18 cellular contexts compared by ENCODE assay signal in genomic region chr10:61166065-61166464, GRCh38.
"Had no signal": no experiment of that assay in that cellular context is flagged by ENCODE, and none has a peak within 500 bp of the region (broad histone marks: within the 10 kb centered on the region; RNA-seq: fewer than 3 reads in every experiment).

No MANE protein-coding gene starts in this region.

- H3K36me3 Mint-ChIP-seq: activated CD4-positive, alpha-beta memory T cell treated with anti-CD3 and anti-CD28 coated beads for 36 hours; activated CD8-positive, alpha-beta memory T cell treated with anti-CD3 and anti-CD28 coated beads, Interleukin-2, amount 10 ng/mL, durations not matched to agents 7 days and 5 days had no signal

- H3K27me3 Mint-ChIP-seq: activated CD4-positive, alpha-beta memory T cell treated with anti-CD3 and anti-CD28 coated beads for 36 hours; activated CD4-positive, alpha-beta T cell treated with anti-CD3 and anti-CD28 coated beads for 36 hours; activated CD8-positive, alpha-beta memory T cell treated with anti-CD3 and anti-CD28 coated beads, Interleukin-2, amount 10 ng/mL, durations not matched to agents 7 days and 5 days; activated naive CD8-positive, alpha-beta T cell treated with anti-CD3 and anti-CD28 coated beads, Interleukin-2, amount 50 U/mL, for 24 hours had no signal

- H3K4me3 Mint-ChIP-seq: activated CD4-positive, alpha-beta memory T cell treated with anti-CD3 and anti-CD28 coated beads for 36 hours; activated CD4-positive, alpha-beta T cell treated with anti-CD3 and anti-CD28 coated beads for 36 hours; activated CD8-positive, alpha-beta memory T cell treated with anti-CD3 and anti-CD28 coated beads, Interleukin-2, amount 10 ng/mL, durations not matched to agents 7 days and 5 days; activated naive CD4-positive, alpha-beta T cell treated with anti-CD3 and anti-CD28 coated beads for 36 hours; activated naive CD8-positive, alpha-beta T cell treated with anti-CD3 and anti-CD28 coated beads, Interleukin-2, amount 50 U/mL, for 24 hours; effector memory CD8-positive, alpha-beta T cell; nephron progenitor cell had no signal

- H3K4me1 Mint-ChIP-seq: activated CD4-positive, alpha-beta T cell treated with anti-CD3 and anti-CD28 coated beads for 36 hours; activated CD8-positive, alpha-beta memory T cell treated with anti-CD3 and anti-CD28 coated beads, Interleukin-2, amount 10 ng/mL, durations not matched to agents 7 days and 5 days; activated naive CD8-positive, alpha-beta T cell treated with anti-CD3 and anti-CD28 coated beads, Interleukin-2, amount 50 U/mL, for 24 hours; nephron progenitor cell had no signal

- H3K9me3 Mint-ChIP-seq: activated naive CD8-positive, alpha-beta T cell treated with anti-CD3 and anti-CD28 coated beads, Interleukin-2, amount 50 U/mL, for 24 hours; activated T-helper 2 cell treated with anti-CD3 and anti-CD28 coated beads, Interferon-gamma antibody, Interleukin-2, Interleukin-4, amounts not matched to agents 10 μg/mL and 5 μg/mL and 100 μg/mL, durations not matched to agents 14 hours and 24 hours and 36 hours; effector memory CD8-positive, alpha-beta T cell had no signal

- ATAC-seq: activated CD4-positive, alpha-beta T cell treated with anti-CD3 and anti-CD28 coated beads for 36 hours; activated CD8-positive, alpha-beta memory T cell treated with anti-CD3 and anti-CD28 coated beads, Interleukin-2, amount 10 ng/mL, durations not matched to agents 7 days and 5 days; activated naive CD8-positive, alpha-beta T cell treated with anti-CD3 and anti-CD28 coated beads, Interleukin-2, amount 50 U/mL, for 24 hours; effector memory CD8-positive, alpha-beta T cell; gastroesophageal sphincter had no signal

- H3K27ac Mint-ChIP-seq: activated CD4-positive, alpha-beta memory T cell treated with anti-CD3 and anti-CD28 coated beads for 36 hours; activated CD4-positive, alpha-beta T cell treated with anti-CD3 and anti-CD28 coated beads for 36 hours; activated CD8-positive, alpha-beta memory T cell treated with anti-CD3 and anti-CD28 coated beads, Interleukin-2, amount 10 ng/mL, durations not matched to agents 7 days and 5 days; activated naive CD4-positive, alpha-beta T cell treated with anti-CD3 and anti-CD28 coated beads for 36 hours; activated naive CD8-positive, alpha-beta T cell treated with anti-CD3 and anti-CD28 coated beads, Interleukin-2, amount 50 U/mL, for 24 hours; activated T-helper 2 cell treated with anti-CD3 and anti-CD28 coated beads, Interferon-gamma antibody, Interleukin-2, Interleukin-4, amounts not matched to agents 10 μg/mL and 5 μg/mL and 100 μg/mL, durations not matched to agents 14 hours and 24 hours and 36 hours; effector memory CD8-positive, alpha-beta T cell; nephron progenitor cell had no signal

- DNase-seq: activated CD4-positive, alpha-beta memory T cell treated with anti-CD3 and anti-CD28 coated beads for 36 hours; activated CD4-positive, alpha-beta T cell treated with anti-CD3 and anti-CD28 coated beads for 36 hours; activated CD8-positive, alpha-beta memory T cell treated with anti-CD3 and anti-CD28 coated beads, Interleukin-2, amount 10 ng/mL, durations not matched to agents 7 days and 5 days; activated naive CD4-positive, alpha-beta T cell treated with anti-CD3 and anti-CD28 coated beads for 36 hours; activated naive CD8-positive, alpha-beta T cell treated with anti-CD3 and anti-CD28 coated beads, Interleukin-2, amount 50 U/mL, for 24 hours; activated T-cell treated with anti-CD3 and anti-CD28 coated beads, Interleukin-2, amount 50 U/mL, for 1 hour; cerebellar nuclear complex; dermis blood vessel endothelial cell; effector memory CD8-positive, alpha-beta T cell; nephron progenitor cell; sigmoid colon; stimulated activated CD4-positive, alpha-beta T cell treated with anti-CD3 and anti-CD28 coated beads, Interleukin-12 subunit alpha, Interleukin-12 subunit beta, amount 100 ng/mL, for 4 hours; stimulated activated CD4-positive, alpha-beta T cell treated with anti-CD3 and anti-CD28 coated beads, Interleukin-2, amount 100 ng/mL, for 24 hours; stomach; testis; upper lobe of left lung had no signal
